In the genomic region with DNA sequence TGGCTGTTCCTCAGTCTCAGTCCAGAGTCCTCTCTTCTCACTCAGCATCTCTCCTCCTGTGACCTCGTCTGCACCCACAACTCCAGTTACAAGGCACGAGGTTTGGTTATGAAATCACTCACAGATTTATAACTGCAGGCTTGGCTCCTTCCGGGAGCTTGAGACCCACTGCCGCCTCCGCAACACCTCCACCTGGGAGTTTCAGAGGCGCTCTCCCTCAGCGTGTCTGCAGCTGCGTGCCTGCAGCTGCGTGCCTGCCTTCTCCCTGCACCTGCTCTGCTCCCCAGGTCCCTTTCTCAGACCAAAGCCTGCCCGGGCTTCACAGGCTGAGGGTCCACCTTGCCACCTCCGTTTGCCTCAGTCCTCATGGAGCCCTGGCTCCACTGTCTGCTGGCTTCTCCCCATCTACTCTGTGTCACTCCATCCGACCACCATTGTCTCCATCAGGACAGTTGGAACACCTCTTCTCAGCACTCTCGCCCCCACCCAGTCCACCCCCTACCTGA, we compare ENCODE assay signal across 17 cellular contexts. TPM values are rescaled to one million over a fixed set of nuclear protein-coding genes. Genes with fewer than 3 reads are reported as not detected.
DNase-seq lines count a peak whose midpoint lies in the region; ATAC-seq and TF ChIP-seq lines count a peak whose summit lies in the region.
"Had no signal": no experiment of that assay in that cellular context is flagged by ENCODE, and none has a peak within 500 bp of the region (broad histone marks: within the 10 kb centered on the region; RNA-seq: fewer than 3 reads in every experiment).

No MANE protein-coding gene starts in this region.

- H3K27ac Mint-ChIP-seq in activated naive CD4-positive, alpha-beta T cell treated with anti-CD3 and anti-CD28 coated beads, Interleukin-2, amount 50 U/mL, for 72 hours: peak overlapping the region; percentile 24 to 61

- H3K9me3 ChIP-seq in RWPE2 (ENCODE audit: severe bottlenecking): no peaks in the 10 kb centered on the region
- H3K9me3 ChIP-seq: esophagus squamous epithelium, HAP-1, MG63 had no signal

- H3K36me3 ChIP-seq in RWPE2 (ENCODE audit: low read depth): no peaks in the 10 kb centered on the region
- H3K36me3 ChIP-seq: esophagus squamous epithelium, HAP-1, MG63 had no signal

- H3K4me3 ChIP-seq in RWPE2 (ENCODE audit: severe bottlenecking): no peak overlapping the region
- H3K4me3 ChIP-seq: esophagus squamous epithelium, HAP-1, lung, MG63 had no signal

- H3K9me3 Mint-ChIP-seq in activated naive CD4-positive, alpha-beta T cell treated with anti-CD3 and anti-CD28 coated beads, Interleukin-2, amount 50 U/mL, for 72 hours: peaks cover 0 to 7% of the 10 kb centered on the region in 2 donors

- ATAC-seq in activated naive CD4-positive, alpha-beta T cell treated with anti-CD3 and anti-CD28 coated beads, Interleukin-2, amount 50 U/mL, for 72 hours: peak in 1 of 2 donors; percentile 28
- no peak for ATAC-seq in RWPE2 (ENCODE audit: low read depth)
- ATAC-seq: Panc1 had no signal

- H3K27ac ChIP-seq in RWPE2 (ENCODE audit: poor library complexity, severe bottlenecking): no peak overlapping the region
- peak overlapping the region; percentile 64 for H3K27ac ChIP-seq in temporal lobe (ENCODE audit: low read depth, low read length)
- H3K27ac ChIP-seq: esophagus squamous epithelium had no signal

- DNase-seq in activated naive CD4-positive, alpha-beta T cell treated with anti-CD3 and anti-CD28 coated beads, Interleukin-2, amount 50 U/mL, for 72 hours (ENCODE audit: low spot score in 2 of 2): no peak
- DNase-seq in activated naive CD4-positive, alpha-beta T cell treated with anti-CD3 and anti-CD28 coated beads, Interleukin-2, amount 50 U/mL, for 16 hours: no peak
- peak; percentile 57 for DNase-seq in RWPE2 (ENCODE audit: low spot score)
- peak; percentile 52 for DNase-seq in inferior parietal cortex (ENCODE audit: extremely low spot score)
- no peak for DNase-seq in activated CD4-positive, alpha-beta T cell treated with anti-CD3 and anti-CD28 coated beads, Interleukin-2, amount 50 U/mL, for 1 hour
- no peak for DNase-seq in amniotic stem cell (lab: John Stamatoyannopoulos, UW)
- DNase-seq in 8988T: no peak
- DNase-seq: activated CD4-positive, alpha-beta T cell treated with anti-CD3 and anti-CD28 coated beads for 48 hours; esophagus squamous epithelium; glutamatergic neuron; IMR-90; MG63 had no signal

- H3K27me3 ChIP-seq in RWPE2 (ENCODE audit: insufficient read depth, poor library complexity, severe bottlenecking): peaks cover 31% of the 10 kb centered on the region

- no peak for TF ChIP-seq CTCF in RWPE2 (IDR thresholded peaks at IDR 0.05; ENCODE audit: poor library complexity, severe bottlenecking)

- H3K4me1 ChIP-seq in RWPE2 (ENCODE audit: insufficient read depth, poor library complexity, severe bottlenecking): no peaks in the 10 kb centered on the region
- H3K4me1 ChIP-seq: esophagus squamous epithelium, HAP-1 had no signal

- peaks cover 0 to 26% of the 10 kb centered on the region in 2 donors for H3K36me3 Mint-ChIP-seq in activated naive CD4-positive, alpha-beta T cell treated with anti-CD3 and anti-CD28 coated beads, Interleukin-2, amount 50 U/mL, for 72 hours

RNA-seq across cellular contexts. Expression of a gene that starts 51.5 kb away (rescaled TPM):
- total RNA-seq in activated naive CD4-positive, alpha-beta T cell treated with anti-CD3 and anti-CD28 coated beads, Interleukin-2, amount 50 U/mL, for 72 hours: 10 to 100 TPM; 13.7 to 28.8 TPM
- total RNA-seq in temporal lobe: 3.0 TPM
- total RNA-seq: bronchial epithelial cell, IMR-90 had no signal

Comparison
In these comparisons a context has a peak if more than half of its experiments do, and no peak if none do; other contexts are left out.
1. DNase-seq: peak in RWPE2 (single experiment) and inferior parietal cortex (single experiment); none in activated naive CD4-positive, alpha-beta T cell treated with anti-CD3 and anti-CD28 coated beads, Interleukin-2, amount 50 U/mL, for 72 hours (0 of 2), activated naive CD4-positive, alpha-beta T cell treated with anti-CD3 and anti-CD28 coated beads, Interleukin-2, amount 50 U/mL, for 16 hours (single experiment), activated CD4-positive, alpha-beta T cell treated with anti-CD3 and anti-CD28 coated beads, Interleukin-2, amount 50 U/mL, for 1 hour (single experiment), amniotic stem cell (single experiment) and 8988T (single experiment).